In the genomic region with DNA sequence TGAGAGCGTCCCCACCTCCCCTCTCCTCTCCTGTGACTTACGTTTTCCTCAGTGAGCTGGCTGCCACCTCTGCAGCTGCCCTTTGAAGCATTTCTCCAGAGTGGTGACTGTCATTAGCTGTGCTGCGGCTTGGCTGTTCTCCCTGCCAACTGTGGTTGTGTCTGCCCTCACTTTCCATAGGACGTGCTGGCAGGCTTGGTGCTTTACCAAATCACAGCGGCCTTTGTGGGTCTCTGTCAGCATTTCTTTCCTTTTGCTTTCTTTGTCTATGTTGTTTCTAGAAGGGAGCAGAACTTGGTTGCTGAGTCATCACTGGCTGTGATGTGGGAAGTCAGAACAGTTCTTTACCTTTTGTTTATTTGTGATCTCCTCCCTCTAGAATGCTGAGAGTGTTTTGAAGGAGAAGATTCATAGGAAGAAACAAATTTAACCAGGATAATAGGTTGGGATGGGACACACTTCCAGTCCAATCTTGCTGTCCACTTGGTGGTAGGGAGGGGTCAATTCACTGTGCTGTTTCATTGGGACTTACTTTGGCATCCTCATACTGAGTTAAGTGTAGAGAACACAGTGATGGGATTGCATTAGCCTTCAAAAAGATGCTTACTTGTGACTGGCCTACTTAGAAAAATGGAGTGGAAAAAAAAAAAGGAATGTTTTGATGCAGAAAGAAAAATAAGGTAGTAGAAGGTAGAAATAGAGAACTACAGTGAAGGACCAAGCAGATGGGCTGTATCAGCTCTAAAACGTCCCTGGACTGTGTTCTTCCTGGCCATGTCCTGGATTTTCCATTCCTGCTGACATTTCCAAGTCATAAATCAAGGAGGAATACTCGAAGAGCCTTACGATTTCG, we compare ENCODE assay signal across 9 cellular contexts.
DNase-seq lines count a peak whose midpoint lies in the region; ATAC-seq and TF ChIP-seq lines count a peak whose summit lies in the region.
"Had no signal": no experiment of that assay in that cellular context is flagged by ENCODE, and none has a peak within 500 bp of the region (broad histone marks: within the 10 kb centered on the region; RNA-seq: fewer than 3 reads in every experiment).

No MANE protein-coding gene starts in this region.

- H3K27ac ChIP-seq in MM.1S (ENCODE audit: low read length) (no peak overlapping the region; the same call in 1 of the 2 replicates), tibial artery (peak overlapping the region in 1 of 2 donors; percentile 15)
- H3K27ac ChIP-seq: cardiac muscle cell had no signal

- H3K9me3 ChIP-seq in MM.1S (replicated peaks; ENCODE audit: insufficient read depth, low read length) (no peaks in the 10 kb centered on the region), tibial artery (no peaks in the 10 kb centered on the region)

- H3K9me3 Mint-ChIP-seq in activated T-helper 1 cell treated with anti-CD3 and anti-CD28 coated beads, Interleukin-12 subunit alpha, Interleukin-12 subunit beta, Interleukin-2, Interleukin-4 antibody, amounts not matched to agents 30 ng/mL and 10 ng/mL and 1 ng/mL, durations not matched to agents 14 hours and 24 hours and 36 hours: no peaks in the 10 kb centered on the region
- H3K9me3 Mint-ChIP-seq in immature natural killer cell: peaks cover 0 to 2% (median 0%) of the 10 kb centered on the region in 6 donors

- intact Hi-C loops in activated T-helper 1 cell treated with anti-CD3 and anti-CD28 coated beads, Interleukin-12 subunit alpha, Interleukin-12 subunit beta, Interleukin-2, Interleukin-4 antibody, amounts not matched to agents 30 ng/mL and 10 ng/mL and 1 ng/mL, durations not matched to agents 14 hours and 24 hours and 36 hours (cut with micrococcal nuclease): no loop called here
- intact Hi-C loops in tibial artery (cut with DNase I; ENCODE audit: low total_unique reads): no loop called here

- no peaks in the 10 kb centered on the region for H3F3A ChIP-seq in MM.1S (ENCODE audit: insufficient read depth, low read length)

- H3K27ac Mint-ChIP-seq in activated T-helper 1 cell treated with anti-CD3 and anti-CD28 coated beads, Interleukin-12 subunit alpha, Interleukin-12 subunit beta, Interleukin-2, Interleukin-4 antibody, amounts not matched to agents 30 ng/mL and 10 ng/mL and 1 ng/mL, durations not matched to agents 14 hours and 24 hours and 36 hours: no peak overlapping the region
- H3K27ac Mint-ChIP-seq in immature natural killer cell: no peak overlapping the region

- no peak overlapping the region for H3K4me3 Mint-ChIP-seq in activated T-helper 1 cell treated with anti-CD3 and anti-CD28 coated beads, Interleukin-12 subunit alpha, Interleukin-12 subunit beta, Interleukin-2, Interleukin-4 antibody, amounts not matched to agents 30 ng/mL and 10 ng/mL and 1 ng/mL, durations not matched to agents 14 hours and 24 hours and 36 hours
- no peak overlapping the region for H3K4me3 Mint-ChIP-seq in immature natural killer cell

- peaks cover 4% of the 10 kb centered on the region; the same call in 1 of the 2 replicates for H3K4me1 ChIP-seq in MM.1S (ENCODE audit: low read length)
- H3K4me1 ChIP-seq in tibial artery: peaks cover 0 to 24% (median 11%) of the 10 kb centered on the region in 4 donors

- H3K27me3 ChIP-seq in MM.1S (replicated peaks; ENCODE audit: insufficient read depth, low read length): no peaks in the 10 kb centered on the region
- no peaks in the 10 kb centered on the region for H3K27me3 ChIP-seq in H7 (ENCODE audit: control insufficient read depth, insufficient read depth, low read length)
- H3K27me3 ChIP-seq in tibial artery: no peaks in the 10 kb centered on the region
- H3K27me3 ChIP-seq: cardiac muscle cell had no signal

- H4K20me1 ChIP-seq in MM.1S (ENCODE audit: insufficient read depth, low read length): no peaks in the 10 kb centered on the region

- peak overlapping the region; percentile 53; the same call in 1 of the 2 replicates for H2AFZ ChIP-seq in MM.1S (ENCODE audit: low read length)

- H3K36me3 Mint-ChIP-seq in activated T-helper 1 cell treated with anti-CD3 and anti-CD28 coated beads, Interleukin-12 subunit alpha, Interleukin-12 subunit beta, Interleukin-2, Interleukin-4 antibody, amounts not matched to agents 30 ng/mL and 10 ng/mL and 1 ng/mL, durations not matched to agents 14 hours and 24 hours and 36 hours (ENCODE audit: low read depth): no peaks in the 10 kb centered on the region
- no peaks in the 10 kb centered on the region for H3K36me3 Mint-ChIP-seq in immature natural killer cell

- H3K79me2 ChIP-seq in MM.1S (ENCODE audit: low read length): no peaks in the 10 kb centered on the region

- no peak overlapping the region for H3K9ac ChIP-seq in MM.1S (ENCODE audit: low read length)

- peaks cover 16% of the 10 kb centered on the region for H3K27me3 Mint-ChIP-seq in activated T-helper 1 cell treated with anti-CD3 and anti-CD28 coated beads, Interleukin-12 subunit alpha, Interleukin-12 subunit beta, Interleukin-2, Interleukin-4 antibody, amounts not matched to agents 30 ng/mL and 10 ng/mL and 1 ng/mL, durations not matched to agents 14 hours and 24 hours and 36 hours (ENCODE audit: insufficient read depth)
- peaks cover 2 to 28% (median 11%) of the 10 kb centered on the region in 3 donors for H3K27me3 Mint-ChIP-seq in immature natural killer cell (ENCODE audit: low read depth in 3 of 3)

- H3K9me2 ChIP-seq in MM.1S (replicated peaks; ENCODE audit: insufficient read depth, low read length): no peaks in the 10 kb centered on the region

- TF ChIP-seq CTCF in MM.1S (IDR thresholded peaks at IDR 0.05; ENCODE audit: low read length) (no peak), tibial artery (IDR thresholded peaks at IDR 0.05) (no peak)

- H3K36me3 ChIP-seq in MM.1S (replicated peaks; ENCODE audit: insufficient read depth, low read length): no peaks in the 10 kb centered on the region
- no peaks in the 10 kb centered on the region for H3K36me3 ChIP-seq in H7 (replicated peaks; ENCODE audit: control insufficient read depth, insufficient read depth, low read length)
- no peaks in the 10 kb centered on the region for H3K36me3 ChIP-seq in tibial artery
- H3K36me3 ChIP-seq: cardiac muscle cell had no signal

- H3K4me1 Mint-ChIP-seq in activated T-helper 1 cell treated with anti-CD3 and anti-CD28 coated beads, Interleukin-12 subunit alpha, Interleukin-12 subunit beta, Interleukin-2, Interleukin-4 antibody, amounts not matched to agents 30 ng/mL and 10 ng/mL and 1 ng/mL, durations not matched to agents 14 hours and 24 hours and 36 hours (ENCODE audit: low read depth): peaks cover 10% of the 10 kb centered on the region
- no peaks in the 10 kb centered on the region for H3K4me1 Mint-ChIP-seq in immature natural killer cell

- no peak for ATAC-seq in GM19467 (IDR thresholded peaks at IDR 0.05; ENCODE audit: unreplicated experiment)

- DNase-seq in MM.1S (peak; percentile 56), islet precursor cell (peak; percentile 57), H7 (no peak), tibial artery (no peak), immature natural killer cell (no peak)
- DNase-seq in activated T-helper 1 cell treated with anti-CD3 and anti-CD28 coated beads, Interleukin-12 subunit alpha, Interleukin-12 subunit beta, Interleukin-2, Interleukin-4 antibody, amounts not matched to agents 30 ng/mL and 10 ng/mL and 1 ng/mL, durations not matched to agents 14 hours and 24 hours and 36 hours (ENCODE audit: low spot score): peak; percentile 1
- peak; percentile 6 to 24 for DNase-seq in stimulated activated CD8-positive, alpha-beta memory T cell treated with anti-CD3 and anti-CD28 coated beads, Interleukin-2, amount 100 ng/mL, for 48 hours (ENCODE audit: low read depth in 2 of 2)

- H3K4me3 ChIP-seq in MM.1S (ENCODE audit: low read length) (no peak overlapping the region), H7 (ENCODE audit: insufficient read depth, low read depth, low read length) (no peak overlapping the region), tibial artery (no peak overlapping the region)
- H3K4me3 ChIP-seq: cardiac muscle cell had no signal

- H3K4me2 ChIP-seq in MM.1S (ENCODE audit: low read depth, low read length): peak overlapping the region; percentile 47

Comparison
In these comparisons a context has a peak if more than half of its experiments do, and no peak if none do; other contexts are left out.
1. DNase-seq: peak in MM.1S (single experiment), activated T-helper 1 cell treated with anti-CD3 and anti-CD28 coated beads, Interleukin-12 subunit alpha, Interleukin-12 subunit beta, Interleukin-2, Interleukin-4 antibody, amounts not matched to agents 30 ng/mL and 10 ng/mL and 1 ng/mL, durations not matched to agents 14 hours and 24 hours and 36 hours (single experiment), islet precursor cell (single experiment) and stimulated activated CD8-positive, alpha-beta memory T cell treated with anti-CD3 and anti-CD28 coated beads, Interleukin-2, amount 100 ng/mL, for 48 hours (2 of 2); none in H7 (single experiment), tibial artery (0 of 2) and immature natural killer cell (0 of 3).